In the genomic region with DNA sequence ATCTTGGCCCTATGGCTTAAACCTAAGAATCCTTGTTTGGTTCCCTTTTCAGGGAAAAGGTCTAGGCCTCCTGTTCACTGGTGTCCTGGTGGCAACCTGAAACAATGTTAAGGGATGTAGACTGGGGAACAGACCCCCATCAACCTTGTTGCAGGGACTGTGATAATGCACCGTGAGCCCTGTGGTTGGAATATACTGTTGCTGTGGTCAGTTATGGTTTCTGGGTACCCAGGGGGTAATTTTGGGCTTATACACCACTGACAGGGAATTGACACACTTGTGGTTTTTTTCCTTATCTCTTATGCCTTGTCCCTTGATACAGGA, we compare ENCODE assay signal across 18 cellular contexts.
DNase-seq lines count a peak whose midpoint lies in the region; ATAC-seq and TF ChIP-seq lines count a peak whose summit lies in the region.
"Had no signal": no experiment of that assay in that cellular context is flagged by ENCODE, and none has a peak within 500 bp of the region (broad histone marks: within the 10 kb centered on the region; RNA-seq: fewer than 3 reads in every experiment).

No MANE protein-coding gene starts in this region.

- DNase-seq in activated CD4-positive, alpha-beta T cell treated with anti-CD3 and anti-CD28 coated beads, Interleukin-2, amount 10 ng/mL, durations not matched to agents 7 days and 5 days = no peak
- no peak for DNase-seq in activated CD4-positive, alpha-beta T cell treated with anti-CD3 and anti-CD28 coated beads for 48 hours
- DNase-seq in activated naive CD8-positive, alpha-beta T cell treated with anti-CD3 and anti-CD28 coated beads, Interleukin-2, amount 10 ng/mL, durations not matched to agents 7 days and 5 days = no peak
- DNase-seq in smooth muscle cell (lab: John Stamatoyannopoulos, UW; ENCODE audit: unreplicated experiment) = no peak
- no peak for DNase-seq in Peyer's patch
- no peak for DNase-seq in dermis blood vessel endothelial cell
- DNase-seq in activated T-cell treated with anti-CD3 and anti-CD28 coated beads, Interleukin-2, amount 50 U/mL, for 4 hours = no peak
- DNase-seq: activated CD4-positive, alpha-beta T cell treated with anti-CD3 and anti-CD28 coated beads, Interleukin-2, amount 50 U/mL, for 1 hour; activated gamma-delta T cell treated with Interleukin-2 at 50 U/mL for 16 hours; Calu3; H9; NCI-H1092 treated with DMSO at 0.1 percent for 48 hours; small intestine; substantia nigra; SW 1271 had no signal

- H3K27ac ChIP-seq in KOPT-K1 (ENCODE audit: low read depth, low read length, poor library complexity, severe bottlenecking) (peak overlapping the region; percentile 36), smooth muscle cell (ENCODE audit: low read depth) (peak overlapping the region; percentile 27), Peyer's patch (no peak overlapping the region)
- H3K27ac ChIP-seq: breast epithelium had no signal

- CTCF ChIA-PET in activated CD4-positive, alpha-beta T cell treated with anti-CD3 and anti-CD28 coated beads, Interleukin-2, amount 10 ng/mL, durations not matched to agents 7 days and 5 days (lab: Charles Lee) = interaction anchor here (1.1 to 2.7 kb wide), 5 partner anchors 10 to 280 kb away, joined by 3 to 9 read pairs (median 8); no protein-coding TSS in a partner anchor

- H3K27me3 Mint-ChIP-seq in activated CD4-positive, alpha-beta T cell treated with anti-CD3 and anti-CD28 coated beads, Interleukin-2, amount 10 ng/mL, durations not matched to agents 7 days and 5 days = no peaks in the 10 kb centered on the region
- H3K27me3 Mint-ChIP-seq in activated naive CD8-positive, alpha-beta T cell treated with anti-CD3 and anti-CD28 coated beads, Interleukin-2, amount 10 ng/mL, durations not matched to agents 7 days and 5 days = no peaks in the 10 kb centered on the region
- no peaks in the 10 kb centered on the region for H3K27me3 Mint-ChIP-seq in activated T-cell treated with anti-CD3 and anti-CD28 coated beads, Interleukin-2, amount 50 U/mL, for 4 hours (ENCODE audit: low read depth)

- H3K9ac ChIP-seq in smooth muscle cell (ENCODE audit: low read depth) = peak overlapping the region; percentile 16

- TF ChIP-seq POLR2A in Peyer's patch (IDR thresholded peaks at IDR 0.05) = no peak

- no peak overlapping the region for H2AFZ ChIP-seq in smooth muscle cell (ENCODE audit: low read depth)

- H3K4me1 ChIP-seq in smooth muscle cell (ENCODE audit: low read depth) (no peaks in the 10 kb centered on the region), Peyer's patch (no peaks in the 10 kb centered on the region)
- H3K4me1 ChIP-seq: breast epithelium had no signal

- no peak overlapping the region for H3K4me3 Mint-ChIP-seq in activated CD4-positive, alpha-beta T cell treated with anti-CD3 and anti-CD28 coated beads, Interleukin-2, amount 10 ng/mL, durations not matched to agents 7 days and 5 days
- peak overlapping the region; percentile 63 for H3K4me3 Mint-ChIP-seq in activated naive CD8-positive, alpha-beta T cell treated with anti-CD3 and anti-CD28 coated beads, Interleukin-2, amount 10 ng/mL, durations not matched to agents 7 days and 5 days
- H3K4me3 Mint-ChIP-seq in activated T-cell treated with anti-CD3 and anti-CD28 coated beads, Interleukin-2, amount 50 U/mL, for 4 hours = no peak overlapping the region
- H3K4me3 Mint-ChIP-seq: H9, mesothelial cell of epicardium had no signal

- H3F3A ChIP-seq in smooth muscle cell (ENCODE audit: low read depth) = no peaks in the 10 kb centered on the region

- no peaks in the 10 kb centered on the region for H3K36me3 ChIP-seq in KOPT-K1 (ENCODE audit: insufficient read depth, low read length)
- H3K36me3 ChIP-seq in smooth muscle cell (ENCODE audit: low read depth) = no peaks in the 10 kb centered on the region
- no peaks in the 10 kb centered on the region for H3K36me3 ChIP-seq in Peyer's patch
- H3K36me3 ChIP-seq: breast epithelium had no signal

- no peak overlapping the region for H3K4me3 ChIP-seq in smooth muscle cell
- H3K4me3 ChIP-seq in Peyer's patch = no peak overlapping the region
- H3K4me3 ChIP-seq: breast epithelium had no signal

- H3K4me1 Mint-ChIP-seq in activated CD4-positive, alpha-beta T cell treated with anti-CD3 and anti-CD28 coated beads, Interleukin-2, amount 10 ng/mL, durations not matched to agents 7 days and 5 days = peaks cover 51% of the 10 kb centered on the region
- H3K4me1 Mint-ChIP-seq in activated naive CD8-positive, alpha-beta T cell treated with anti-CD3 and anti-CD28 coated beads, Interleukin-2, amount 10 ng/mL, durations not matched to agents 7 days and 5 days = peaks cover 45% of the 10 kb centered on the region
- peaks cover 27% of the 10 kb centered on the region for H3K4me1 Mint-ChIP-seq in activated T-cell treated with anti-CD3 and anti-CD28 coated beads, Interleukin-2, amount 50 U/mL, for 4 hours (ENCODE audit: low read depth)
- H3K4me1 Mint-ChIP-seq: H9 had no signal

- H3K9me3 ChIP-seq in KOPT-K1 (ENCODE audit: insufficient read depth, low read length, poor library complexity, severe bottlenecking) (peaks cover 5% of the 10 kb centered on the region), smooth muscle cell (replicated peaks; ENCODE audit: low read depth) (no peaks in the 10 kb centered on the region), Peyer's patch (no peaks in the 10 kb centered on the region)
- H3K9me3 ChIP-seq: breast epithelium had no signal

- H3K9me3 Mint-ChIP-seq in activated CD4-positive, alpha-beta T cell treated with anti-CD3 and anti-CD28 coated beads, Interleukin-2, amount 10 ng/mL, durations not matched to agents 7 days and 5 days = peaks cover 30% of the 10 kb centered on the region
- peaks cover 12% of the 10 kb centered on the region for H3K9me3 Mint-ChIP-seq in activated naive CD8-positive, alpha-beta T cell treated with anti-CD3 and anti-CD28 coated beads, Interleukin-2, amount 10 ng/mL, durations not matched to agents 7 days and 5 days
- no peaks in the 10 kb centered on the region for H3K9me3 Mint-ChIP-seq in activated T-cell treated with anti-CD3 and anti-CD28 coated beads, Interleukin-2, amount 50 U/mL, for 4 hours
- H3K9me3 Mint-ChIP-seq: H9 had no signal

- H3K27ac Mint-ChIP-seq in activated CD4-positive, alpha-beta T cell treated with anti-CD3 and anti-CD28 coated beads, Interleukin-2, amount 10 ng/mL, durations not matched to agents 7 days and 5 days = peak overlapping the region; percentile 89
- H3K27ac Mint-ChIP-seq in activated naive CD8-positive, alpha-beta T cell treated with anti-CD3 and anti-CD28 coated beads, Interleukin-2, amount 10 ng/mL, durations not matched to agents 7 days and 5 days = peak overlapping the region; percentile 93
- H3K27ac Mint-ChIP-seq: H9, mesothelial cell of epicardium had no signal

- no peak overlapping the region for H3K4me2 ChIP-seq in smooth muscle cell

- peaks cover 25% of the 10 kb centered on the region for H3K36me3 Mint-ChIP-seq in activated CD4-positive, alpha-beta T cell treated with anti-CD3 and anti-CD28 coated beads, Interleukin-2, amount 10 ng/mL, durations not matched to agents 7 days and 5 days (ENCODE audit: low read depth)
- H3K36me3 Mint-ChIP-seq in activated naive CD8-positive, alpha-beta T cell treated with anti-CD3 and anti-CD28 coated beads, Interleukin-2, amount 10 ng/mL, durations not matched to agents 7 days and 5 days = peaks cover 20% of the 10 kb centered on the region
- H3K36me3 Mint-ChIP-seq in activated T-cell treated with anti-CD3 and anti-CD28 coated beads, Interleukin-2, amount 50 U/mL, for 4 hours (ENCODE audit: insufficient read depth) = no peaks in the 10 kb centered on the region
- H3K36me3 Mint-ChIP-seq: mesothelial cell of epicardium had no signal

- H3K27me3 ChIP-seq in smooth muscle cell (ENCODE audit: low read depth) (no peaks in the 10 kb centered on the region), Peyer's patch (no peaks in the 10 kb centered on the region)
- H3K27me3 ChIP-seq: breast epithelium had no signal

- TF ChIP-seq CTCF in smooth muscle cell (IDR thresholded peaks at IDR 0.05; ENCODE audit: borderline replicate concordance, insufficient read depth, poor library complexity, severe bottlenecking) (no peak), Peyer's patch (IDR thresholded peaks at IDR 0.05) (no peak)

- no peaks in the 10 kb centered on the region for H3K79me2 ChIP-seq in smooth muscle cell (ENCODE audit: low read depth)

- H4K20me1 ChIP-seq in smooth muscle cell (ENCODE audit: low read depth) = no peaks in the 10 kb centered on the region

- no peak for ATAC-seq in activated naive CD8-positive, alpha-beta T cell treated with anti-CD3 and anti-CD28 coated beads, Interleukin-2, amount 10 ng/mL, durations not matched to agents 7 days and 5 days (ENCODE audit: low read depth)
- ATAC-seq in activated T-cell treated with anti-CD3 and anti-CD28 coated beads, Interleukin-2, amount 50 U/mL, for 4 hours = no peak

- POLR2A ChIA-PET in activated CD4-positive, alpha-beta T cell treated with anti-CD3 and anti-CD28 coated beads, Interleukin-2, amount 10 ng/mL, durations not matched to agents 7 days and 5 days (lab: Charles Lee) = interaction anchor here (0.5 kb wide), 1 partner anchor 64 kb away, joined by 5 read pairs; a partner anchor contains a TSS
- POLR2A ChIA-PET in activated naive CD8-positive, alpha-beta T cell treated with anti-CD3 and anti-CD28 coated beads, Interleukin-2, amount 10 ng/mL, durations not matched to agents 7 days and 5 days (lab: Charles Lee) = interaction anchor here (1.2 to 2.7 kb wide), 7 partner anchors 16 to 236 kb away, joined by 3 to 26 read pairs (median 5); a partner anchor contains a TSS

- 68% methylated on average over 1 of the region's 1 CpG for WGBS in smooth muscle cell (ENCODE audit: low lambda C conversion rate)

Comparison
In these comparisons a context has a peak if more than half of its experiments do, and no peak if none do; other contexts are left out.
1. H3K27ac ChIP-seq: peak in KOPT-K1 (single experiment) and smooth muscle cell (single experiment); none in Peyer's patch (0 of 4).